ENCODE assay signal across 35 cellular contexts in genomic region chr1:243227596-243227995, GRCh38.
"Had no signal": no experiment of that assay in that cellular context is flagged by ENCODE, and none has a peak within 500 bp of the region (broad histone marks: within the 10 kb centered on the region; RNA-seq: fewer than 3 reads in every experiment).

No MANE protein-coding gene starts in this region.

- H3K4me3 ChIP-seq: MG63 had no signal

- H3K27me3 ChIP-seq: MG63 had no signal

- DNase-seq: Karpas-422, Kasumi-1, MG63, MM.1S, MV-4-11, NCI-H1048, NCI-H1092, NCI-H1092 treated with DMSO at 0.1 percent for 48 hours, NCI-H1105, NCI-H1105 treated with DMSO at 0.1 percent for 48 hours, NCI-H1417, NCI-H1417 treated with DMSO at 0.1 percent for 48 hours, NCI-H1436, NCI-H1436 treated with DMSO at 0.1 percent for 48 hours, NCI-H146, NCI-H1694, NCI-H1694 treated with DMSO at 0.1 percent for 48 hours, NCI-H187, NCI-H187 treated with DMSO at 0.1 percent for 48 hours, NCI-H1930, NCI-H2029, NCI-H2029 treated with DMSO at 0.1 percent for 48 hours, NCI-H2081, NCI-H2081 treated with DMSO at 0.1 percent for 48 hours, NCI-H2107, NCI-H2171, NCI-H2171 treated with DMSO at 0.1 percent for 48 hours, NCI-H2227 treated with DMSO at 0.1 percent for 48 hours, NCI-H226, NCI-H345, NCI-H446, NCI-H446 treated with DMSO at 0.1 percent for 48 hours, NCI-H510A, NCI-H510A treated with DMSO at 0.1 percent for 48 hours, NCI-H524 had no signal
